In the genomic region with DNA sequence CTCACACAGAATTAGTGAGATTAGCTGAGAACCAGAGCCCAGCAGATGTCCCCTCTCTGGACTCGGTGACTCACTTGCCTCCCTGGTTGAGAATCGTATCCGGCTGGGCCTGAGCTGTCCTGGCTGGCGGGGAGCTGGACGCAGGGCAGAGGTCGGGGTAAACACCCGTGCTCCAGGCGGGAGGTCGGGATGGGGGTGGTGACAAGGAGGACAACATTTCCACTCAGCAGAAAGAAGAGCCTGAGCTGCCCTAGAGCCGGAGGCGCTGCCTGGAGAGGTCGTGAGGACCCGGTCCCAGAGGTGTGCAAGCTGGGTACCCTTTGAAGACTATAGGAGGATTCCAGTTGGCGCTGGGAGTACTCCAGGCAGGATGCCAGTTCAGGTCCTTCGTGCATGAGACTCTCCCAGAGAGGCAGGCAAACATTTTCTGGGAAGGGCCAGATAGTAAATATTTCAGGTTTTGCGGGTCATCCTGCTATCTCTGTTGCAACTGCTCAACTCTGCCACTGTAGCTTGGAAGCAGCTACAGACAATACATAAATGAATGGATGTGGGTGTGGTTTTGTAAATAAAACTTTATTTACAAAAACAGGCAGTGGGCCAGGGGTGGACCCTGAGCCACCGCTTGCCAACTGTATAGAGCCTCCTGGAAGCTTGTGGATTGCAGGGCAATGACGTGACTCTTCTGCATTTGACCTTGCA, we compare ENCODE assay signal across 13 cellular contexts.
DNase-seq lines count a peak whose midpoint lies in the region; ATAC-seq and TF ChIP-seq lines count a peak whose summit lies in the region.
"Had no signal": no experiment of that assay in that cellular context is flagged by ENCODE, and none has a peak within 500 bp of the region (broad histone marks: within the 10 kb centered on the region; RNA-seq: fewer than 3 reads in every experiment).

No MANE protein-coding gene starts in this region.

- DNase-seq in IMR-90: peak; percentile 32
- peak; percentile 43 to 83 for DNase-seq in PC-9
- DNase-seq in islet precursor cell: peak; percentile 85
- DNase-seq in smooth muscle cell of the brain vasculature (ENCODE audit: low read depth, low spot score): peak; percentile 52
- no peak for DNase-seq in NCI-H1436 (lab: John Stamatoyannopoulos, UW)
- DNase-seq in immature natural killer cell: no peak
- DNase-seq: activated naive CD4-positive, alpha-beta T cell treated with anti-CD3 and anti-CD28 coated beads, Interleukin-2, amount 50 U/mL, for 16 hours; esophagus squamous epithelium; GOT3; OCI-M1; T-helper 9 cell had no signal

- in situ Hi-C loops in IMR-90 (cut with MboI; ENCODE audit: low sequenced_read_pairs): no loop called here

- H4K91ac ChIP-seq in IMR-90 (ENCODE audit: insufficient read depth, low read depth, low read length): no peak overlapping the region

- H3K27ac ChIP-seq in IMR-90 (ENCODE audit: insufficient read depth, low read length): peak overlapping the region; percentile 32; the same call in 1 of the 2 replicates
- peak overlapping the region; percentile 89 for H3K27ac ChIP-seq in PC-9

- H3K9me3 ChIP-seq in IMR-90 (ENCODE audit: control insufficient read depth, insufficient read depth, low read length) (no peaks in the 10 kb centered on the region), PC-9 (ENCODE audit: insufficient read depth, low read depth) (no peaks in the 10 kb centered on the region)
- H3K9me3 ChIP-seq: esophagus squamous epithelium had no signal

- CTCF ChIA-PET in IMR-90 (lab: Yijun Ruan, JAX): interaction anchor here (0.6 kb wide), 1 partner anchor 765 kb away, joined by 7 read pairs; no protein-coding TSS in a partner anchor
- CTCF ChIA-PET in PC-9 (lab: Charles Lee): no interaction called here

- H4K8ac ChIP-seq in IMR-90 (ENCODE audit: low read depth in 2 of 2, low read length in 2 of 2): no peak overlapping the region

- H4K5ac ChIP-seq in IMR-90 (ENCODE audit: low read depth, low read length): no peak overlapping the region

- BruUV-seq in IMR-90 (replicated peaks; lab: Mats Ljungman, UMichigan): no TSS peak
- no TSS peak for BruUV-seq in PC-9 (replicated peaks; lab: Mats Ljungman, UMichigan)

- peaks cover 2 to 4% (median 3%) of the 10 kb centered on the region in 3 donors for H3K27me3 Mint-ChIP-seq in immature natural killer cell (ENCODE audit: low read depth in 3 of 3)

- H3K27me3 ChIP-seq in IMR-90 (ENCODE audit: control insufficient read depth, insufficient read depth, low read length): peaks cover 27% of the 10 kb centered on the region; the same call in 1 of the 2 replicates
- no peaks in the 10 kb centered on the region for H3K27me3 ChIP-seq in PC-9 (ENCODE audit: insufficient read depth, low read depth)

- no peak for TF ChIP-seq RAD21 in IMR-90 (IDR thresholded peaks at IDR 0.05; ENCODE audit: low read length)

- H2AK9ac ChIP-seq in IMR-90 (replicated peaks; ENCODE audit: low read depth, low read length, poor library complexity): no peak overlapping the region

- no peak overlapping the region for H2BK20ac ChIP-seq in IMR-90 (ENCODE audit: low read depth, low read length)

- H3K4ac ChIP-seq in IMR-90 (ENCODE audit: low read depth, low read length): no peak overlapping the region

- dilution Hi-C loops in IMR-90 (cut with HindIII; ENCODE audit: low sequenced_read_pairs, unreplicated experiment): no loop called here

- intact Hi-C loops in IMR-90 (cut with micrococcal nuclease) (no loop called here), PC-9 (cut with micrococcal nuclease; ENCODE audit: unreplicated experiment) (no loop called here)

- WGBS in IMR-90 (ENCODE audit: extremely low coverage in 2 of 2, insufficient read length in 1 of 2), 2 experiments: no CpG with 5 or more reads among the region's 18 CpGs

- H2AK5ac ChIP-seq in IMR-90 (ENCODE audit: low read depth, low read length): no peak overlapping the region

- no peak overlapping the region for H3K18ac ChIP-seq in IMR-90 (ENCODE audit: low read depth, low read length)

- no peaks in the 10 kb centered on the region for H3K4me1 Mint-ChIP-seq in immature natural killer cell

- H3K4me3 ChIP-seq in IMR-90 (ENCODE audit: insufficient read depth, low read depth, low read length): no peak overlapping the region
- peak overlapping the region; percentile 14; the same call in 1 of the 2 replicates for H3K4me3 ChIP-seq in PC-9
- H3K4me3 ChIP-seq: esophagus squamous epithelium had no signal

- H4K20me1 ChIP-seq in IMR-90 (ENCODE audit: insufficient read depth, low read length): no peaks in the 10 kb centered on the region
- H4K20me1 ChIP-seq in PC-9 (ENCODE audit: insufficient read depth): no peaks in the 10 kb centered on the region

- H3K4me3 Mint-ChIP-seq in immature natural killer cell: no peak overlapping the region
- H3K4me3 Mint-ChIP-seq: nephron had no signal

- TF ChIP-seq CTCF in IMR-90 (conservative IDR thresholded peaks at IDR 0.05; ENCODE audit: low read depth, low read length) (no peak), PC-9 (conservative IDR thresholded peaks at IDR 0.05) (no peak)

- peak; percentile 77 for ATAC-seq in IMR-90 (ENCODE audit: low read depth)
- ATAC-seq in HG03342 (IDR thresholded peaks at IDR 0.05; ENCODE audit: unreplicated experiment): no peak

- no peaks in the 10 kb centered on the region for H3K9me3 Mint-ChIP-seq in immature natural killer cell
- H3K9me3 Mint-ChIP-seq: nephron had no signal

- H3K36me3 ChIP-seq in IMR-90 (ENCODE audit: control insufficient read depth, insufficient read depth, low read length): no peaks in the 10 kb centered on the region
- no peaks in the 10 kb centered on the region for H3K36me3 ChIP-seq in PC-9 (ENCODE audit: low read depth)
- H3K36me3 ChIP-seq: esophagus squamous epithelium had no signal

- H2BK5ac ChIP-seq in IMR-90 (ENCODE audit: low read depth, low read length, poor library complexity, severe bottlenecking): no peak overlapping the region

- no peak overlapping the region for H3K9ac ChIP-seq in IMR-90 (ENCODE audit: low read depth, low read length)

- TF ChIP-seq POLR2A in IMR-90 (IDR thresholded peaks at IDR 0.05; ENCODE audit: low read depth, low read length): no peak

- H3K23ac ChIP-seq in IMR-90 (ENCODE audit: low read depth, low read length): no peak overlapping the region

- H2AFZ ChIP-seq in IMR-90 (replicated peaks; ENCODE audit: low read length, poor library complexity) (peak overlapping the region; percentile 45), PC-9 (0 out of 2 replicates have a peak overlapping the region, but pooled peaks have one; percentile 50)

- H3F3A ChIP-seq in PC-9 (ENCODE audit: insufficient read depth, low read depth): peaks cover 13% of the 10 kb centered on the region; the same call in 1 of the 2 replicates

- H2BK120ac ChIP-seq in IMR-90 (ENCODE audit: low read depth, low read length): no peak overlapping the region

- no peaks in the 10 kb centered on the region for H3K79me2 ChIP-seq in PC-9 (ENCODE audit: low read depth)

- H3K4me2 ChIP-seq in IMR-90 (ENCODE audit: low read depth, low read length) (no peak overlapping the region), PC-9 (peak overlapping the region; percentile 71)

- no peak overlapping the region for H3K27ac Mint-ChIP-seq in immature natural killer cell

- H3K79me1 ChIP-seq in IMR-90 (ENCODE audit: low read depth in 1 of 2, low read length in 2 of 2): no peaks in the 10 kb centered on the region

- no peaks in the 10 kb centered on the region for H3K36me3 Mint-ChIP-seq in immature natural killer cell

- POLR2A ChIA-PET in IMR-90 (lab: Charles Lee; ENCODE audit: unreplicated experiment) (no interaction called here), PC-9 (lab: Charles Lee; ENCODE audit: unreplicated experiment) (no interaction called here)

- H3K56ac ChIP-seq in IMR-90 (ENCODE audit: extremely low read depth, insufficient read depth, low read length): no peak overlapping the region

- no peaks in the 10 kb centered on the region for H3K9me2 ChIP-seq in PC-9 (ENCODE audit: insufficient read depth)

- H2BK15ac ChIP-seq in IMR-90 (ENCODE audit: low read depth, low read length): no peak overlapping the region

- H3K9me1 ChIP-seq in IMR-90 (ENCODE audit: insufficient read depth, low read length): peaks cover 4% of the 10 kb centered on the region; the same call in 1 of the 2 replicates

- no peak overlapping the region for H3K14ac ChIP-seq in IMR-90 (replicated peaks; ENCODE audit: low read depth, low read length)

- H3K4me1 ChIP-seq in IMR-90 (ENCODE audit: control insufficient read depth, insufficient read depth, low read length): peaks cover 14% of the 10 kb centered on the region; the same call in 1 of the 2 replicates
- H3K4me1 ChIP-seq in PC-9 (replicated peaks; ENCODE audit: insufficient read depth): peaks cover 56% of the 10 kb centered on the region

TF ChIP-seq in IMR-90, 13 proteins besides CTCF, POLR2A, EP300 and RAD21:
- TF ChIP-seq CEBPB (IDR thresholded peaks at IDR 0.05; ENCODE audit: low read depth, low read length): no peak
- TF ChIP-seq BHLHE40 (IDR thresholded peaks at IDR 0.05; ENCODE audit: low read depth, low read length): peak; percentile 78

Comparison
In these comparisons a context has a peak if more than half of its experiments do, and no peak if none do; other contexts are left out.
1. DNase-seq: peak in IMR-90 (single experiment), PC-9 (2 of 2), islet precursor cell (single experiment) and smooth muscle cell of the brain vasculature (single experiment); none in NCI-H1436 (single experiment) and immature natural killer cell (0 of 3).